ENCODE assay signal across 8 cellular contexts in genomic region chr6:138287144-138287955, GRCh38.
A peak's percentile ranks its signal among the peaks of the same experiment; 100 is the strongest.
DNase-seq lines count a peak whose midpoint lies in the region; ATAC-seq and TF ChIP-seq lines count a peak whose summit lies in the region.

No MANE protein-coding gene starts in this region.

- peak; percentile 89 for TF ChIP-seq CTCF in GM12874 (IDR thresholded peaks at IDR 0.05; ENCODE audit: insufficient read depth, low read depth, low read length)
- TF ChIP-seq CTCF in right atrium auricular region (IDR thresholded peaks at IDR 0.05) = peak; percentile 17 to 57
- no peak for TF ChIP-seq CTCF in coronary artery (IDR thresholded peaks at IDR 0.05)

- peak; percentile 3 for DNase-seq in NCI-H82 treated with DMSO at 0.1 percent for 48 hours (lab: John Stamatoyannopoulos, UW; ENCODE audit: unreplicated experiment)
- peak; percentile 16 for DNase-seq in activated effector memory CD4-positive, alpha-beta T cell treated with Interleukin-2 at 50 U/mL for 16 hours
- no peak for DNase-seq in right atrium auricular region (ENCODE audit: low spot score)
- DNase-seq in stimulated activated CD4-positive, alpha-beta T cell treated with anti-CD3 and anti-CD28 coated beads, Interleukin-4, amount 100 ng/mL, for 4 hours = peak; percentile 29 to 31
- DNase-seq in NCI-H524 treated with DMSO at 0.1 percent for 48 hours (lab: John Stamatoyannopoulos, UW) = no peak
- no peak for DNase-seq in coronary artery (ENCODE audit: low spot score)

- no peaks in the 10 kb centered on the region for H3K36me3 ChIP-seq in right atrium auricular region

- no peaks in the 10 kb centered on the region for H3K9me3 ChIP-seq in right atrium auricular region

- peak; percentile 54 for ATAC-seq in HG02973 (IDR thresholded peaks at IDR 0.05; ENCODE audit: unreplicated experiment)

- H3K27me3 ChIP-seq in right atrium auricular region = no peaks in the 10 kb centered on the region

- no peak overlapping the region for H3K27ac ChIP-seq in right atrium auricular region
- H3K27ac ChIP-seq in coronary artery = no peak overlapping the region

- no peak overlapping the region for H3K4me3 ChIP-seq in right atrium auricular region
- no peak overlapping the region for H3K4me3 ChIP-seq in coronary artery

- H3K4me1 ChIP-seq in right atrium auricular region = no peaks in the 10 kb centered on the region

Comparison
In these comparisons a context has a peak if more than half of its experiments do, and no peak if none do; other contexts are left out.
1. DNase-seq: peak in NCI-H82 treated with DMSO at 0.1 percent for 48 hours (single experiment), activated effector memory CD4-positive, alpha-beta T cell treated with Interleukin-2 at 50 U/mL for 16 hours (single experiment) and stimulated activated CD4-positive, alpha-beta T cell treated with anti-CD3 and anti-CD28 coated beads, Interleukin-4, amount 100 ng/mL, for 4 hours (2 of 2); none in right atrium auricular region (single experiment), NCI-H524 treated with DMSO at 0.1 percent for 48 hours (single experiment) and coronary artery (single experiment).